Comparison of ENCODE assay signal across 8 cellular contexts in the genomic region with DNA sequence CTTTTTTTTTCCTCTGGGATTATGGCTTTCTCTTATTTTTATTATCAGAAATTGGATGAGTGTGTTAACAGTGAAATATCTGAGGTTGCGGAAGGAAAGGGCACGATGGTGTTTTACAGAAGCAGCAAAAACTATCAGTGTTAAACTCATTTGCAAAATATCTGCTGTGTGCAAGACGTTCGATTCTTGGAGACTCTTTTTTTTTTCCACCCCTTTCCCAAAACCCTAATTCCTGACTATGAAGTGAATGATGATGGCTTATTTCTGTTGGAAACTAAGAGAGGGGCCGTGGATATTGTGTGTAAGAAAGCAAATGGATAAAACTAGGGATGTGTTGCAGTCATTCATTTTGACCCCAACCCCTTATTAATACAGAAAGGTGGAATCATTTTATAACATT. TPM values are rescaled to one million over a fixed set of nuclear protein-coding genes. Genes with fewer than 3 reads are reported as not detected.
A peak's percentile ranks its signal among the peaks of the same experiment; 100 is the strongest.
DNase-seq lines count a peak whose midpoint lies in the region; ATAC-seq and TF ChIP-seq lines count a peak whose summit lies in the region.

No MANE protein-coding gene starts in this region.

- H3K27ac Mint-ChIP-seq in GM23338: no peak overlapping the region
- no peak overlapping the region for H3K27ac Mint-ChIP-seq in T-helper 17 cell

- H3K36me3 Mint-ChIP-seq in GM23338 (ENCODE audit: low read depth): no peaks in the 10 kb centered on the region
- H3K36me3 Mint-ChIP-seq in T-helper 17 cell (ENCODE audit: low read depth): no peaks in the 10 kb centered on the region

- H3F3A ChIP-seq in GM23338 (replicated peaks; ENCODE audit: low read depth): peaks cover 5% of the 10 kb centered on the region; the same call in 1 of the 2 replicates

- peak overlapping the region; percentile 98 for H3K4me2 ChIP-seq in GM23338

- no peak for TF ChIP-seq POLR2A in sigmoid colon (IDR thresholded peaks at IDR 0.05)

- no peak for DNase-seq in GM23338 (ENCODE audit: low spot score)
- DNase-seq in T-helper 17 cell: no peak
- peak; percentile 51 for DNase-seq in globus pallidus (ENCODE audit: low spot score)
- DNase-seq in sigmoid colon: no peak
- no peak for DNase-seq in Kasumi-1 (lab: John Stamatoyannopoulos, UW)
- no peak for DNase-seq in RKO (ENCODE audit: low spot score)
- DNase-seq in AML-193 (lab: John Stamatoyannopoulos, UW): no peak

- H3K4me1 Mint-ChIP-seq in GM23338: peaks cover 8% of the 10 kb centered on the region
- peaks cover 7% of the 10 kb centered on the region for H3K4me1 Mint-ChIP-seq in T-helper 17 cell

- no peaks in the 10 kb centered on the region for H3K79me2 ChIP-seq in GM23338 (replicated peaks; ENCODE audit: insufficient read depth)

- H3K4me3 ChIP-seq in GM23338 (peak overlapping the region; percentile 83), sigmoid colon (peak overlapping the region; percentile 43 to 61 (median 54))

- no peaks in the 10 kb centered on the region for H4K20me1 ChIP-seq in GM23338 (replicated peaks; ENCODE audit: insufficient read depth)

- H3K9me3 Mint-ChIP-seq in GM23338: no peaks in the 10 kb centered on the region

- intact Hi-C loops in sigmoid colon (cut with DNase I): loop anchor here (2.0 to 10.0 kb wide), 4 partner anchors 166 to 1796 kb away; no protein-coding TSS in a partner anchor

- H3K9me2 ChIP-seq in GM23338 (ENCODE audit: insufficient read depth): no peaks in the 10 kb centered on the region

- peaks cover 8% of the 10 kb centered on the region for H3K4me1 ChIP-seq in GM23338 (ENCODE audit: insufficient read depth)
- H3K4me1 ChIP-seq in sigmoid colon: peaks cover 0 to 19% (median 10%) of the 10 kb centered on the region in 4 donors

- H3K36me3 ChIP-seq in GM23338 (ENCODE audit: insufficient read depth) (no peaks in the 10 kb centered on the region), sigmoid colon (no peaks in the 10 kb centered on the region)

- peak overlapping the region; percentile 99 for H2AFZ ChIP-seq in GM23338

- no peak overlapping the region for H3K27ac ChIP-seq in GM23338 (ENCODE audit: low read depth)
- peak overlapping the region in 3 of 4 donors; percentile 43 to 53 (median 43) for H3K27ac ChIP-seq in sigmoid colon

- ATAC-seq in GM23338 (no peak), T-helper 17 cell (no peak), HG03159 (IDR thresholded peaks at IDR 0.05; ENCODE audit: unreplicated experiment) (no peak)

- TF ChIP-seq EP300 in sigmoid colon (IDR thresholded peaks at IDR 0.05): no peak

- TF ChIP-seq CTCF in GM23338 (conservative IDR thresholded peaks at IDR 0.05; ENCODE audit: low read depth in 2 of 2) (no peak), sigmoid colon (IDR thresholded peaks at IDR 0.05) (no peak)

- H3K9me3 ChIP-seq in T-helper 17 cell (ENCODE audit: control insufficient read depth, low read length, poor library complexity, severe bottlenecking): no peaks in the 10 kb centered on the region
- H3K9me3 ChIP-seq in sigmoid colon: no peaks in the 10 kb centered on the region

- H3K27me3 ChIP-seq in GM23338 (ENCODE audit: insufficient read depth): peaks cover 34% of the 10 kb centered on the region
- H3K27me3 ChIP-seq in sigmoid colon: no peaks in the 10 kb centered on the region

- peaks cover 17% of the 10 kb centered on the region for H3K27me3 Mint-ChIP-seq in GM23338 (ENCODE audit: insufficient read depth, low read depth, poor library complexity)
- H3K27me3 Mint-ChIP-seq in T-helper 17 cell: peaks cover 16% of the 10 kb centered on the region

- WGBS in sigmoid colon, 2 donors: 15 to 33% methylated on average over 5 of the region's 5 CpGs

- H3K4me3 Mint-ChIP-seq in GM23338: peak overlapping the region; percentile 82
- peak overlapping the region; percentile 74 for H3K4me3 Mint-ChIP-seq in T-helper 17 cell

TF ChIP-seq in GM23338, 12 proteins besides CTCF, POLR2A, EP300 and RAD21 (continues in another document):
- TF ChIP-seq EZH2 (IDR thresholded peaks at IDR 0.05; ENCODE audit: low read depth, unreplicated experiment): no peak
- no peak for TF ChIP-seq POLR2AphosphoS5 (IDR thresholded peaks at IDR 0.05; ENCODE audit: low read depth)
- no peak for TF ChIP-seq ZNF114 (CRISPR knock-in tag; IDR thresholded peaks at IDR 0.05)
- no peak for TF ChIP-seq CREB1 (CRISPR knock-in tag; IDR thresholded peaks at IDR 0.05; ENCODE audit: low read depth)
- no peak for TF ChIP-seq STAT1 (IDR thresholded peaks at IDR 0.05; ENCODE audit: unreplicated experiment)
- no peak for TF ChIP-seq EZH2phosphoT487 (IDR thresholded peaks at IDR 0.05; ENCODE audit: unreplicated experiment)
- TF ChIP-seq ZNF331 (CRISPR knock-in tag; IDR thresholded peaks at IDR 0.05; ENCODE audit: low read depth): no peak
- TF ChIP-seq, protein P1, sequence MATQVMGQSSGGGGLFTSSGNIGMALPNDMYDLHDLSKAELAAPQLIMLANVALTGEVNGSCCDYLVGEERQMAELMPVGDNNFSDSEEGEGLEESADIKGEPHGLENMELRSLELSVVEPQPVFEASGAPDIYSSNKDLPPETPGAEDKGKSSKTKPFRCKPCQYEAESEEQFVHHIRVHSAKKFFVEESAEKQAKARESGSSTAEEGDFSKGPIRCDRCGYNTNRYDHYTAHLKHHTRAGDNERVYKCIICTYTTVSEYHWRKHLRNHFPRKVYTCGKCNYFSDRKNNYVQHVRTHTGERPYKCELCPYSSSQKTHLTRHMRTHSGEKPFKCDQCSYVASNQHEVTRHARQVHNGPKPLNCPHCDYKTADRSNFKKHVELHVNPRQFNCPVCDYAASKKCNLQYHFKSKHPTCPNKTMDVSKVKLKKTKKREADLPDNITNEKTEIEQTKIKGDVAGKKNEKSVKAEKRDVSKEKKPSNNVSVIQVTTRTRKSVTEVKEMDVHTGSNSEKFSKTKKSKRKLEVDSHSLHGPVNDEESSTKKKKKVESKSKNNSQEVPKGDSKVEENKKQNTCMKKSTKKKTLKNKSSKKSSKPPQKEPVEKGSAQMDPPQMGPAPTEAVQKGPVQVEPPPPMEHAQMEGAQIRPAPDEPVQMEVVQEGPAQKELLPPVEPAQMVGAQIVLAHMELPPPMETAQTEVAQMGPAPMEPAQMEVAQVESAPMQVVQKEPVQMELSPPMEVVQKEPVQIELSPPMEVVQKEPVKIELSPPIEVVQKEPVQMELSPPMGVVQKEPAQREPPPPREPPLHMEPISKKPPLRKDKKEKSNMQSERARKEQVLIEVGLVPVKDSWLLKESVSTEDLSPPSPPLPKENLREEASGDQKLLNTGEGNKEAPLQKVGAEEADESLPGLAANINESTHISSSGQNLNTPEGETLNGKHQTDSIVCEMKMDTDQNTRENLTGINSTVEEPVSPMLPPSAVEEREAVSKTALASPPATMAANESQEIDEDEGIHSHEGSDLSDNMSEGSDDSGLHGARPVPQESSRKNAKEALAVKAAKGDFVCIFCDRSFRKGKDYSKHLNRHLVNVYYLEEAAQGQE (IDR thresholded peaks at IDR 0.05; ENCODE audit: unreplicated experiment): no peak

RNA-seq across cellular contexts. Expression of a gene that starts 0.7 kb away (rescaled TPM):
- 0.83 and 1.2 TPM in 2 replicates for total RNA-seq in GM23338 (2014; rRNA removed; shearing (Covaris generic))
- polyA plus RNA-seq in GM23338 (2016; fragmentation: Nextera tagmentation; extraction: Ambion mirVana) (0.36 TPM in 1 of 2 replicates, not detected in the other), sigmoid colon (1 to 10 TPM in 1 of 3 donors, under 1 TPM in 1, not detected in 1; under 0.01 to 1.8 TPM)
- total RNA-seq in T-helper 17 cell (not detected), sigmoid colon (10 to 100 TPM in 1 of 4 donors, 1 to 10 TPM in 3; 5.3 to 17.1 (median 8.4) TPM)
